Comparison of ENCODE assay signal across 12 cellular contexts in the genomic region with DNA sequence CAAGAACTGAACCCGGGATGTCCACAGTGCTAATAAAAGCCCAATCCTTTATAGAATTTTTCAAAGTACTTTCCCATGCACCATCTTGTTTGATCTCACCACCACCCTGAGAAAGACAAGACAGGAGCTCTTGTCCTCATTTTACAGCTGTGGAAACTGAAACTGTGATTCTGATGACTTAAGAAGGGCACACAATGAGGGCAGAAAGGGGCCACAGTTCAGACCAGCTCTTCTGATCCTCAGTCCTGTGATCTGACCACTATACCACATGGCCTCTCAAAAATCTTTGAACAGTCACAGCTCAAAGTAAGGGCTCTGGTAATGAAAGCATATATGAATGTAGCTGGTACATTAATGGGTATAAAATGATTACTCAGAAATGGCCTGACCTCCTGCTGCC.
DNase-seq lines count a peak whose midpoint lies in the region; ATAC-seq and TF ChIP-seq lines count a peak whose summit lies in the region.
"Had no signal": no experiment of that assay in that cellular context is flagged by ENCODE, and none has a peak within 500 bp of the region (broad histone marks: within the 10 kb centered on the region; RNA-seq: fewer than 3 reads in every experiment).

No MANE protein-coding gene starts in this region.

- H3K9me3 ChIP-seq in spleen: peaks cover 0 to 4% (median 0%) of the 10 kb centered on the region in 8 donors

- peak overlapping the region; percentile 15 to 77 for H3K27ac Mint-ChIP-seq in effector memory CD8-positive, alpha-beta T cell
- H3K27ac Mint-ChIP-seq: type B pancreatic cell had no signal

- TF ChIP-seq POLR2A in spleen (IDR thresholded peaks at IDR 0.05): no peak

- H3K4me1 Mint-ChIP-seq in effector memory CD8-positive, alpha-beta T cell (ENCODE audit: low read depth in 2 of 2): peaks cover 25 to 34% of the 10 kb centered on the region in 2 donors

- H3K36me3 Mint-ChIP-seq in effector memory CD8-positive, alpha-beta T cell (ENCODE audit: insufficient read depth): no peaks in the 10 kb centered on the region
- H3K36me3 Mint-ChIP-seq: type B pancreatic cell had no signal

- peaks cover 0 to 7% (median 0%) of the 10 kb centered on the region in 7 donors for H3K27me3 ChIP-seq in spleen (replicated peaks in 1 of 7)

- H3K4me3 Mint-ChIP-seq in effector memory CD8-positive, alpha-beta T cell: peak overlapping the region in 1 of 2 donors; percentile 46
- H3K4me3 Mint-ChIP-seq: type B pancreatic cell had no signal

- no peak overlapping the region for H3K27ac ChIP-seq in spleen

- TF ChIP-seq CTCF in spleen (IDR thresholded peaks at IDR 0.05 in 8 of 11, conservative IDR thresholded peaks at IDR 0.05 in 3 of 11): no peak

- H3K4me1 ChIP-seq in spleen: peaks cover 9 to 18% (median 13%) of the 10 kb centered on the region in 6 donors

- 44 to 94% (median 81%) methylated on average over 1 of the region's 1 CpG for WGBS in spleen, 5 donors

- no peaks in the 10 kb centered on the region for H3K36me3 ChIP-seq in spleen

- intact Hi-C loops in spleen (cut with DNase I; ENCODE audit: low total_unique reads): no loop called here

- peak; percentile 68 for ATAC-seq in GM18909 (IDR thresholded peaks at IDR 0.05; ENCODE audit: poor library complexity, unreplicated experiment)
- ATAC-seq in GM21529 (IDR thresholded peaks at IDR 0.05; ENCODE audit: unreplicated experiment): peak; percentile 62
- ATAC-seq in HG03135 (IDR thresholded peaks at IDR 0.05; ENCODE audit: unreplicated experiment): peak; percentile 62
- ATAC-seq in effector memory CD8-positive, alpha-beta T cell (replicated peaks): no peak

- no peak for DNase-seq in effector memory CD8-positive, alpha-beta T cell
- no peak for DNase-seq in spleen
- no peak for DNase-seq in NCI-H2029 (lab: John Stamatoyannopoulos, UW)
- DNase-seq in Ammon's horn (ENCODE audit: low spot score): no peak
- no peak for DNase-seq in HCEC 1CT
- DNase-seq: activated CD8-positive, alpha-beta memory T cell treated with anti-CD3 and anti-CD28 coated beads for 24 hours; Calu3; NCI-H1092 had no signal

- no peaks in the 10 kb centered on the region for H3K9me3 Mint-ChIP-seq in effector memory CD8-positive, alpha-beta T cell
- H3K9me3 Mint-ChIP-seq: type B pancreatic cell had no signal

- H3K27me3 Mint-ChIP-seq in effector memory CD8-positive, alpha-beta T cell: peaks cover 0 to 9% of the 10 kb centered on the region in 2 donors

- no peak overlapping the region for H3K4me3 ChIP-seq in spleen
